10 cellular contexts compared by ENCODE assay signal in the genomic region with DNA sequence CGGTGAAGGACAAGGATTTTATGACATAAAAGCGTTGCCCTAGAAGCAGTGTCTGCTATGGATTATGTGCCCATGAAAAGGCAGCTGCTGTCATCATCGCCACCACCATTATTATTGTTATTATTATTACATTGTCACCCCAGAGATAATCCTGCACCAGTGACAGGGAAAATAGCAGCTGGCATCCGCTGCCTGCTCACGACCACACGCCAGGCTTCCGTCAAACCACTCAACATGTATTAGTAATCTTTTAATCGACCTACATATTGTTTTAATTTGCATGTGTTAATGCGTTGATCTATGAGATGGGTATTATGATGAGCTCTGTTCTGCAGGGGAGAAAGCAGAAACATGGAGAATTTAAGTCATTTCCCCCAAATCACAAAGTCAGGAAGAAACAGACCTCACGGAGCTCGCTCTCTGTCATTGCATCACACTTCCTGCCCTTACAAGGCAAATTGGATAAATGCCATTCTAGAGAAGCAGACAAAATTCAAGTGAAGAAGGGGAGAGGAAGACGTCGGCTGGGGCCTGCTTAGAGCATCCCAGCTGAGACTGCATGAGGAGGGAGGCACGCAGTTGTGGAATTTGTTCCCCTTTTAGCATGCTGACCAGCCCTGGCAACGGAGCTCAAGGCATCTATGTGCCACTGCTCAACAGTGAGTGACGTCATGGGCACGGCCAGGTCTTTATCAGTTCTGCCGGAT. TPM values are rescaled to one million over a fixed set of nuclear protein-coding genes. Genes with fewer than 3 reads are reported as not detected.
DNase-seq lines count a peak whose midpoint lies in the region; ATAC-seq and TF ChIP-seq lines count a peak whose summit lies in the region.
"Had no signal": no experiment of that assay in that cellular context is flagged by ENCODE, and none has a peak within 500 bp of the region (broad histone marks: within the 10 kb centered on the region; RNA-seq: fewer than 3 reads in every experiment).

A gene with protein sequence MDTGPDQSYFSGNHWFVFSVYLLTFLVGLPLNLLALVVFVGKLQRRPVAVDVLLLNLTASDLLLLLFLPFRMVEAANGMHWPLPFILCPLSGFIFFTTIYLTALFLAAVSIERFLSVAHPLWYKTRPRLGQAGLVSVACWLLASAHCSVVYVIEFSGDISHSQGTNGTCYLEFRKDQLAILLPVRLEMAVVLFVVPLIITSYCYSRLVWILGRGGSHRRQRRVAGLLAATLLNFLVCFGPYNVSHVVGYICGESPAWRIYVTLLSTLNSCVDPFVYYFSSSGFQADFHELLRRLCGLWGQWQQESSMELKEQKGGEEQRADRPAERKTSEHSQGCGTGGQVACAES (plus strand): TSS at position 594 of the 707 bp plus-strand sequence. CDS start 431 bp downstream, outside the sequence.

- peak; percentile 60 for DNase-seq in activated effector memory CD4-positive, alpha-beta T cell treated with anti-CD3 and anti-CD28 coated beads, Interleukin-2, amount 50 U/mL, for 16 hours
- no peak for DNase-seq in activated effector memory CD4-positive, alpha-beta T cell treated with Interleukin-2 at 50 U/mL for 16 hours
- no peak for DNase-seq in activated T-cell treated with anti-CD3 and anti-CD28 coated beads, Interleukin-2, amount 50 U/mL, for 72 hours
- peak; percentile 55 for DNase-seq in iris pigment epithelial cell (ENCODE audit: low read depth)
- DNase-seq in upper lobe of left lung, result peak in 1 of 2 donors; percentile 56
- DNase-seq in NCI-H187 treated with DMSO at 0.1 percent for 48 hours (lab: John Stamatoyannopoulos, UW), result no peak
- no peak for DNase-seq in hepatocyte (ENCODE audit: low spot score)
- DNase-seq: NCI-H69 had no signal

- H3K9me3 Mint-ChIP-seq in activated T-cell treated with anti-CD3 and anti-CD28 coated beads, Interleukin-2, amount 50 U/mL, for 72 hours, result no peaks in the 10 kb centered on the region

- H3K27me3 ChIP-seq in upper lobe of left lung (no peaks in the 10 kb centered on the region), hepatocyte (no peaks in the 10 kb centered on the region)

- peak within 1 kb of the TSS; percentile 77 for H3K27ac Mint-ChIP-seq in activated T-cell treated with anti-CD3 and anti-CD28 coated beads, Interleukin-2, amount 50 U/mL, for 72 hours

- TF ChIP-seq EP300 in upper lobe of left lung (IDR thresholded peaks at IDR 0.05), result peak in 1 of 4 donors; percentile 11

- H3K9me2 ChIP-seq in hepatocyte (replicated peaks; ENCODE audit: insufficient read depth), result no peaks in the 10 kb centered on the region

- no peaks in the 10 kb centered on the region for H3K9me3 ChIP-seq in upper lobe of left lung
- no peaks in the 10 kb centered on the region for H3K9me3 ChIP-seq in hepatocyte (ENCODE audit: low read depth)

- H3K4me3 Mint-ChIP-seq in activated T-cell treated with anti-CD3 and anti-CD28 coated beads, Interleukin-2, amount 50 U/mL, for 72 hours, result peak within 1 kb of the TSS; percentile 81 to 88

- peaks cover 21% of the 10 kb centered on the region for H3K4me1 Mint-ChIP-seq in activated T-cell treated with anti-CD3 and anti-CD28 coated beads, Interleukin-2, amount 50 U/mL, for 72 hours (ENCODE audit: low read depth)

- no peak for TF ChIP-seq POLR2A in upper lobe of left lung (IDR thresholded peaks at IDR 0.05)

- H3K36me3 ChIP-seq in upper lobe of left lung (no peaks in the 10 kb centered on the region), hepatocyte (replicated peaks; ENCODE audit: insufficient read depth, low read depth) (no peaks in the 10 kb centered on the region)

- H3K36me3 Mint-ChIP-seq in activated T-cell treated with anti-CD3 and anti-CD28 coated beads, Interleukin-2, amount 50 U/mL, for 72 hours (ENCODE audit: insufficient read depth in 2 of 2), result peaks cover 0 to 3% of the 10 kb centered on the region in 2 donors

- H3K27ac ChIP-seq in upper lobe of left lung, result no peak within 1 kb of the TSS
- no peak within 1 kb of the TSS for H3K27ac ChIP-seq in hepatocyte

- peaks cover 12% of the 10 kb centered on the region for H3K27me3 Mint-ChIP-seq in activated T-cell treated with anti-CD3 and anti-CD28 coated beads, Interleukin-2, amount 50 U/mL, for 72 hours (ENCODE audit: low read depth)

- TF ChIP-seq CTCF in upper lobe of left lung (IDR thresholded peaks at IDR 0.05) (no peak), hepatocyte (IDR thresholded peaks at IDR 0.05; ENCODE audit: poor library complexity) (no peak)

- H3K4me1 ChIP-seq in upper lobe of left lung, result peaks cover 0 to 12% (median 9%) of the 10 kb centered on the region in 4 donors
- H3K4me1 ChIP-seq in hepatocyte (ENCODE audit: insufficient read depth), result peaks cover 5% of the 10 kb centered on the region

- H3K79me2 ChIP-seq in hepatocyte, result no peaks in the 10 kb centered on the region

- no peak within 1 kb of the TSS for H3K4me3 ChIP-seq in upper lobe of left lung
- no peak within 1 kb of the TSS for H3K4me3 ChIP-seq in hepatocyte

- no peak within 1 kb of the TSS for H2AFZ ChIP-seq in hepatocyte

- no peak within 1 kb of the TSS for H3K4me2 ChIP-seq in hepatocyte

- WGBS in upper lobe of left lung, 2 donors, result 18 to 27% methylated on average over 14 to 18 of the region's 18 CpGs
- 73% methylated on average over 18 of the region's 18 CpGs for WGBS in hepatocyte (ENCODE audit: low lambda C conversion rate, missing lambda C conversion rate)

- H4K20me1 ChIP-seq in hepatocyte (ENCODE audit: insufficient read depth, poor library complexity, severe bottlenecking), result no peaks in the 10 kb centered on the region

- ATAC-seq in activated T-cell treated with anti-CD3 and anti-CD28 coated beads, Interleukin-2, amount 50 U/mL, for 72 hours (replicated peaks in 1 of 2), result peak; percentile 36 to 43
- ATAC-seq in upper lobe of left lung (ENCODE audit: low FRiP score in 2 of 2), result peak; percentile 59 to 65
- no peak for ATAC-seq in GM19452 (IDR thresholded peaks at IDR 0.05; ENCODE audit: unreplicated experiment)

RNA-seq across cellular contexts. Expression of the gene that starts here (rescaled TPM):
- total RNA-seq in activated T-cell treated with anti-CD3 and anti-CD28 coated beads, Interleukin-2, amount 50 U/mL, for 72 hours, result 1 to 10 TPM; 6.6 to 8.8 TPM
- total RNA-seq in upper lobe of left lung (under 1 TPM in 1 of 6 donors, not detected in 5; 0.24 TPM), hepatocyte (0.80 and 1.6 TPM in 2 replicates)
- 2.4 TPM in 1 of 2 replicates, not detected in the other for polyA plus RNA-seq in hepatocyte
- polyA plus RNA-seq: BJ had no signal

Comparison
In these comparisons a context has a peak if more than half of its experiments do, and no peak if none do; other contexts are left out.
1. DNase-seq: peak in activated effector memory CD4-positive, alpha-beta T cell treated with anti-CD3 and anti-CD28 coated beads, Interleukin-2, amount 50 U/mL, for 16 hours (single experiment) and iris pigment epithelial cell (single experiment); none in activated effector memory CD4-positive, alpha-beta T cell treated with Interleukin-2 at 50 U/mL for 16 hours (single experiment), activated T-cell treated with anti-CD3 and anti-CD28 coated beads, Interleukin-2, amount 50 U/mL, for 72 hours (0 of 2), NCI-H187 treated with DMSO at 0.1 percent for 48 hours (single experiment) and hepatocyte (single experiment).
2. Peak in ATAC-seq in upper lobe of left lung; RNA of the gene not detected or under 1 TPM.